ENCODE assay signal across 12 cellular contexts in genomic region chr1:66262233-66262632, GRCh38.
DNase-seq lines count a peak whose midpoint lies in the region; ATAC-seq and TF ChIP-seq lines count a peak whose summit lies in the region.
"Had no signal": no experiment of that assay in that cellular context is flagged by ENCODE, and none has a peak within 500 bp of the region (broad histone marks: within the 10 kb centered on the region; RNA-seq: fewer than 3 reads in every experiment).

No MANE protein-coding gene starts in this region.

- POLR2A ChIA-PET in HEK293T (lab: Yijun Ruan, JAX): no interaction called here
- POLR2A ChIA-PET in naive thymus-derived CD4-positive, alpha-beta T cell (lab: Charles Lee): no interaction called here

- TF ChIP-seq CTCF in fibroblast of mammary gland (conservative IDR thresholded peaks at IDR 0.05; ENCODE audit: control insufficient read depth, insufficient read depth, low read depth, low read length) (no peak), psoas muscle (IDR thresholded peaks at IDR 0.05) (no peak)

- H3K36me3 ChIP-seq in SJSA1 (no peaks in the 10 kb centered on the region), psoas muscle (ENCODE audit: insufficient read depth in 1 of 2, low read depth in 1 of 2) (no peaks in the 10 kb centered on the region)
- H3K36me3 ChIP-seq in naive thymus-derived CD4-positive, alpha-beta T cell (ENCODE audit: control insufficient read depth in 2 of 3, insufficient read depth in 3 of 3, low read length in 3 of 3): no peaks in the 10 kb centered on the region

- H3K4me3 Mint-ChIP-seq in naive thymus-derived CD4-positive, alpha-beta T cell: peak overlapping the region in 1 of 10 donors; percentile 73
- H3K4me3 Mint-ChIP-seq: T-cell had no signal

- H3K4me1 Mint-ChIP-seq in naive thymus-derived CD4-positive, alpha-beta T cell: peaks cover 15 to 69% (median 37%) of the 10 kb centered on the region in 7 donors

- CTCF ChIA-PET in HEK293T (lab: Yijun Ruan, JAX): no interaction called here
- CTCF ChIA-PET in naive thymus-derived CD4-positive, alpha-beta T cell (lab: Charles Lee): no interaction called here

- no peaks in the 10 kb centered on the region for H3K9me3 ChIP-seq in SJSA1 (replicated peaks)
- no peaks in the 10 kb centered on the region for H3K9me3 ChIP-seq in psoas muscle
- H3K9me3 ChIP-seq in naive thymus-derived CD4-positive, alpha-beta T cell (ENCODE audit: control insufficient read depth in 2 of 3, low read length in 3 of 3): no peaks in the 10 kb centered on the region

- peak overlapping the region; percentile 72 for H3K27ac ChIP-seq in SJSA1
- peak overlapping the region; percentile 88 for H3K27ac ChIP-seq in psoas muscle
- no peak overlapping the region for H3K27ac ChIP-seq in naive thymus-derived CD4-positive, alpha-beta T cell (ENCODE audit: low read depth, low read length)

- peaks cover 0 to 18% (median 0%) of the 10 kb centered on the region in 5 donors for H3K36me3 Mint-ChIP-seq in naive thymus-derived CD4-positive, alpha-beta T cell
- H3K36me3 Mint-ChIP-seq: T-cell had no signal

- ATAC-seq in psoas muscle (peak; percentile 95 to 97 (median 96)), GM18517 (IDR thresholded peaks at IDR 0.05; ENCODE audit: unreplicated experiment) (no peak), HG03039 (IDR thresholded peaks at IDR 0.05; ENCODE audit: unreplicated experiment) (no peak)
- no peak for ATAC-seq in naive thymus-derived CD4-positive, alpha-beta T cell

- no peaks in the 10 kb centered on the region for H3K9me3 Mint-ChIP-seq in naive thymus-derived CD4-positive, alpha-beta T cell
- H3K9me3 Mint-ChIP-seq: T-cell had no signal

- H3K4me3 ChIP-seq in SJSA1 (no peak overlapping the region), fibroblast of mammary gland (ENCODE audit: control insufficient read depth, low read depth, low read length) (no peak overlapping the region), psoas muscle (peak overlapping the region; percentile 31)
- H3K4me3 ChIP-seq in naive thymus-derived CD4-positive, alpha-beta T cell (ENCODE audit: low read length): no peak overlapping the region

- intact Hi-C loops in psoas muscle (cut with DNase I): no loop called here
- intact Hi-C loops in naive thymus-derived CD4-positive, alpha-beta T cell (cut with micrococcal nuclease): no loop called here

- H3K4me1 ChIP-seq in SJSA1 (replicated peaks) (peaks cover 81% of the 10 kb centered on the region), psoas muscle (peaks cover 57% of the 10 kb centered on the region)
- H3K4me1 ChIP-seq in naive thymus-derived CD4-positive, alpha-beta T cell (ENCODE audit: control insufficient read depth in 2 of 2, insufficient read depth in 2 of 2, low read length in 2 of 2): peaks cover 0 to 19% of the 10 kb centered on the region in 2 donors

- H3K27me3 ChIP-seq in SJSA1 (replicated peaks) (no peaks in the 10 kb centered on the region), psoas muscle (ENCODE audit: insufficient read depth in 3 of 3, low read length in 2 of 3) (no peaks in the 10 kb centered on the region)
- no peaks in the 10 kb centered on the region for H3K27me3 ChIP-seq in naive thymus-derived CD4-positive, alpha-beta T cell (ENCODE audit: control insufficient read depth in 2 of 2, insufficient read depth in 2 of 2, low read length in 2 of 2)

- no peaks in the 10 kb centered on the region for H3K27me3 Mint-ChIP-seq in naive thymus-derived CD4-positive, alpha-beta T cell
- H3K27me3 Mint-ChIP-seq: T-cell had no signal

- WGBS in psoas muscle, 3 donors: 30 to 47% (median 31%) methylated on average over 4 of the region's 4 CpGs

- peak overlapping the region in 1 of 9 donors; percentile 16 for H3K27ac Mint-ChIP-seq in naive thymus-derived CD4-positive, alpha-beta T cell

- DNase-seq in ELR (ENCODE audit: low read depth) (peak; percentile 96), SJSA1 (ENCODE audit: low read depth in 1 of 2, low spot score in 2 of 2) (peak; percentile 84 to 86), fibroblast of mammary gland (ENCODE audit: low read depth) (peak; percentile 63), psoas muscle (peak in 1 of 2 donors; percentile 48), HEK293T (ENCODE audit: extremely low spot score) (no peak)
- no peak for DNase-seq in naive thymus-derived CD4-positive, alpha-beta T cell
- DNase-seq: erythroblast, Karpas-422, NCI-H524 treated with DMSO at 0.1 percent for 48 hours, T-cell had no signal

TF ChIP-seq in HEK293T, 16 proteins besides CTCF, POLR2A, EP300 and RAD21:
- no peak for TF ChIP-seq FOXM1 (IDR thresholded peaks at IDR 0.05; ENCODE audit: borderline replicate concordance)
- TF ChIP-seq ELF4 (IDR thresholded peaks at IDR 0.05): no peak
- no peak for TF ChIP-seq SUZ12 (IDR thresholded peaks at IDR 0.05)
- TF ChIP-seq BHLHE40 (IDR thresholded peaks at IDR 0.05; ENCODE audit: borderline replicate concordance): no peak
- TF ChIP-seq FOXA1 (IDR thresholded peaks at IDR 0.05): no peak
- no peak for TF ChIP-seq HDGF (IDR thresholded peaks at IDR 0.05; ENCODE audit: borderline replicate concordance)
- no peak for TF ChIP-seq LEF1 (IDR thresholded peaks at IDR 0.05; ENCODE audit: borderline replicate concordance)
- TF ChIP-seq TARDBP (IDR thresholded peaks at IDR 0.05): no peak
- no peak for TF ChIP-seq CTBP1 (IDR thresholded peaks at IDR 0.05; ENCODE audit: borderline replicate concordance)
- no peak for TF ChIP-seq NFRKB (IDR thresholded peaks at IDR 0.05)
- TF ChIP-seq FOXK2 (IDR thresholded peaks at IDR 0.05): no peak
- no peak for TF ChIP-seq L3MBTL2 (conservative IDR thresholded peaks at IDR 0.05)
- TF ChIP-seq ARNT (IDR thresholded peaks at IDR 0.05): no peak
- TF ChIP-seq ZNF384 (IDR thresholded peaks at IDR 0.05): no peak
- TF ChIP-seq SP1 (IDR thresholded peaks at IDR 0.05): no peak
- TF ChIP-seq PKNOX1 (IDR thresholded peaks at IDR 0.05): no peak

Comparison
In these comparisons a context has a peak if more than half of its experiments do, and no peak if none do; other contexts are left out.
1. DNase-seq: peak in ELR (single experiment), SJSA1 (2 of 2) and fibroblast of mammary gland (single experiment); none in HEK293T (single experiment) and naive thymus-derived CD4-positive, alpha-beta T cell (0 of 9).
2. ATAC-seq: peak in psoas muscle (4 of 4); none in GM18517 (single experiment), HG03039 (single experiment) and naive thymus-derived CD4-positive, alpha-beta T cell (single experiment).